Comparison of ENCODE assay signal across 19 cellular contexts in genomic region chr9:114445616-114446015, GRCh38.
"Had no signal": no experiment of that assay in that cellular context is flagged by ENCODE, and none has a peak within 500 bp of the region (broad histone marks: within the 10 kb centered on the region; RNA-seq: fewer than 3 reads in every experiment).

No MANE protein-coding gene starts in this region.

- FAIRE-seq: bronchial epithelial cell had no signal

- DNase-seq: activated CD4-positive, CD25-positive, alpha-beta regulatory T cell treated with anti-CD3 and anti-CD28 coated beads, Interleukin-2, amount 50 U/mL, for 72 hours; activated naive CD8-positive, alpha-beta T cell treated with anti-CD3 and anti-CD28 coated beads for 36 hours; endodermal cell; islet precursor cell; mucosa of descending colon; naive thymus-derived CD8-positive, alpha-beta T cell; posterior cingulate gyrus; retina; stimulated activated CD4-positive, alpha-beta T cell treated with anti-CD3 and anti-CD28 coated beads, Interleukin-15, amount 100 ng/mL, for 24 hours; stimulated activated CD4-positive, alpha-beta T cell treated with anti-CD3 and anti-CD28 coated beads, Interleukin-4, amount 100 ng/mL, for 1 hour; stimulated activated naive CD4-positive, alpha-beta T cell treated with Interleukin-2 at 50 U/mL for 16 hours; T-helper 1 cell; upper lobe of right lung had no signal

- ATAC-seq: left lobe of liver; mucosa of descending colon; naive thymus-derived CD8-positive, alpha-beta T cell; upper lobe of right lung had no signal

- H3K4me1 ChIP-seq: ascending aorta, upper lobe of right lung had no signal

- H3K27me3 ChIP-seq: ascending aorta, suprapubic skin, upper lobe of right lung had no signal

- H3K27ac Mint-ChIP-seq: activated naive CD8-positive, alpha-beta T cell treated with anti-CD3 and anti-CD28 coated beads for 36 hours; activated T-helper 1 cell treated with anti-CD3 and anti-CD28 coated beads, Interleukin-12 subunit alpha, Interleukin-12 subunit beta, Interleukin-2, Interleukin-4 antibody, amounts not matched to agents 30 ng/mL and 10 ng/mL and 1 ng/mL, durations not matched to agents 14 hours and 24 hours and 36 hours; endodermal cell; naive thymus-derived CD8-positive, alpha-beta T cell had no signal

- H3K4me3 ChIP-seq: ascending aorta, mucosa of descending colon, skin epidermis, suprapubic skin, upper lobe of right lung had no signal

- H3K9me3 ChIP-seq: ascending aorta, mucosa of descending colon, suprapubic skin, upper lobe of right lung had no signal

- H3K4me3 Mint-ChIP-seq: activated naive CD8-positive, alpha-beta T cell treated with anti-CD3 and anti-CD28 coated beads for 36 hours; activated T-helper 1 cell treated with anti-CD3 and anti-CD28 coated beads, Interleukin-12 subunit alpha, Interleukin-12 subunit beta, Interleukin-2, Interleukin-4 antibody, amounts not matched to agents 30 ng/mL and 10 ng/mL and 1 ng/mL, durations not matched to agents 14 hours and 24 hours and 36 hours; endodermal cell; naive thymus-derived CD8-positive, alpha-beta T cell had no signal

- H3K9me3 Mint-ChIP-seq: activated T-helper 1 cell treated with anti-CD3 and anti-CD28 coated beads, Interleukin-12 subunit alpha, Interleukin-12 subunit beta, Interleukin-2, Interleukin-4 antibody, amounts not matched to agents 30 ng/mL and 10 ng/mL and 1 ng/mL, durations not matched to agents 14 hours and 24 hours and 36 hours; endodermal cell; naive thymus-derived CD8-positive, alpha-beta T cell had no signal

- H3K27ac ChIP-seq: ascending aorta, upper lobe of right lung had no signal

- H3K4me1 Mint-ChIP-seq: endodermal cell had no signal

- H3K36me3 ChIP-seq: ascending aorta, suprapubic skin, upper lobe of right lung had no signal

- H3K36me3 Mint-ChIP-seq: naive thymus-derived CD8-positive, alpha-beta T cell had no signal

- H3K27me3 Mint-ChIP-seq: activated naive CD8-positive, alpha-beta T cell treated with anti-CD3 and anti-CD28 coated beads for 36 hours; naive thymus-derived CD8-positive, alpha-beta T cell had no signal
